ENCODE assay signal across 11 cellular contexts in the genomic region with DNA sequence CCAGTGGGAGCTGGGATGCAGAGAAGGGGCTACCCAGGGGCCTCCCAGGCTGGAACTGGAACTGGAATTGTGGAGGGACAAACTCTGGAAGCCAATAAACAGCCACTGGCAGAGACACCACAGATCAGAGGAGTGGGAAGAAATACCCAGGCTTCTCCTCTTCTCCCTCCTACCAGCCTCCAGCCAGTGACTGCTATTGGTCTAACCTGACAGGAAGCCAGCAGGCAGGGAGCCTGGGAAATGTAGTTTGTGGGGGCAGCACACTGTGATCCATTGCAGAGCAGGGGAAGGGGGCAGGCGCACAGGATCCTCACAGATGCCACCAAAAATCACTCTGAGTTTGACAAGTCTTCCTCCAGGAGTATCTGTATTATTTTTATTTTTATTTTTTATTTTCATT. TPM values are rescaled to one million over a fixed set of nuclear protein-coding genes. Genes with fewer than 3 reads are reported as not detected.
DNase-seq lines count a peak whose midpoint lies in the region; ATAC-seq and TF ChIP-seq lines count a peak whose summit lies in the region.
"Had no signal": no experiment of that assay in that cellular context is flagged by ENCODE, and none has a peak within 500 bp of the region (broad histone marks: within the 10 kb centered on the region; RNA-seq: fewer than 3 reads in every experiment).

No MANE protein-coding gene starts in this region.

- H3K4me1 ChIP-seq in A673 (ENCODE audit: insufficient read depth, low read length, poor library complexity, severe bottlenecking): peaks cover 19% of the 10 kb centered on the region
- H3K4me1 ChIP-seq: ascending aorta had no signal

- H3K9me3 Mint-ChIP-seq in effector memory CD8-positive, alpha-beta T cell: no peaks in the 10 kb centered on the region

- H3K36me3 ChIP-seq in A673 (ENCODE audit: insufficient read depth, low read length, poor library complexity, severe bottlenecking): no peaks in the 10 kb centered on the region
- H3K36me3 ChIP-seq: ascending aorta had no signal

- BruUV-seq in A673 (replicated peaks; lab: Mats Ljungman, UMichigan): no TSS peak

- H3K27me3 ChIP-seq in A673 (replicated peaks; ENCODE audit: insufficient read depth, low read depth, low read length, poor library complexity): no peaks in the 10 kb centered on the region
- H3K27me3 ChIP-seq: ascending aorta had no signal

- peaks cover 5 to 7% of the 10 kb centered on the region in 2 donors for H3K4me1 Mint-ChIP-seq in effector memory CD8-positive, alpha-beta T cell (ENCODE audit: low read depth in 2 of 2)

- no peak overlapping the region for H3K4me3 Mint-ChIP-seq in effector memory CD8-positive, alpha-beta T cell

- H3K27ac ChIP-seq in A673 (ENCODE audit: low read depth, low read length, poor library complexity, severe bottlenecking): no peak overlapping the region
- H3K27ac ChIP-seq: ascending aorta had no signal

- H3K9me3 ChIP-seq in A673 (ENCODE audit: low read depth, low read length, poor library complexity, severe bottlenecking): no peaks in the 10 kb centered on the region
- H3K9me3 ChIP-seq: ascending aorta had no signal

- CTCF ChIA-PET in A673 (lab: Charles Lee): interaction anchor here (0.6 kb wide), 1 partner anchor 10 kb away, joined by 4 read pairs; no protein-coding TSS in a partner anchor

- H3K36me3 Mint-ChIP-seq in effector memory CD8-positive, alpha-beta T cell (ENCODE audit: insufficient read depth): peaks cover 3% of the 10 kb centered on the region

- H3K4me3 ChIP-seq in A673 (ENCODE audit: low read depth, low read length, poor library complexity, severe bottlenecking): no peak overlapping the region
- H3K4me3 ChIP-seq: ascending aorta, lung had no signal

- intact Hi-C loops in A673 (cut with micrococcal nuclease; ENCODE audit: unreplicated experiment): no loop called here

- TF ChIP-seq CTCF in A673 (conservative IDR thresholded peaks at IDR 0.05; ENCODE audit: low read depth, low read length): no peak

- peaks cover 47 to 80% of the 10 kb centered on the region in 2 donors for H3K27me3 Mint-ChIP-seq in effector memory CD8-positive, alpha-beta T cell

- POLR2A ChIA-PET in A673 (lab: Charles Lee; ENCODE audit: low non-redundant PET): no interaction called here

- peak; percentile 68 for DNase-seq in A673 (ENCODE audit: low spot score)
- DNase-seq in GDM1 (lab: John Stamatoyannopoulos, UW): peak; percentile 38
- DNase-seq in NCI-H345 treated with DMSO at 0.1 percent for 48 hours (lab: John Stamatoyannopoulos, UW; ENCODE audit: unreplicated experiment): peak; percentile 12
- peak; percentile 66 for DNase-seq in ecto neural progenitor cell (ENCODE audit: low spot score)
- DNase-seq in effector memory CD8-positive, alpha-beta T cell: no peak
- DNase-seq in OCI-M2 (lab: John Stamatoyannopoulos, UW; ENCODE audit: unreplicated experiment): no peak

- H3K27ac Mint-ChIP-seq in effector memory CD8-positive, alpha-beta T cell: no peak overlapping the region

- no peak for ATAC-seq in effector memory CD8-positive, alpha-beta T cell (replicated peaks)
- ATAC-seq in HG02981 (IDR thresholded peaks at IDR 0.05; ENCODE audit: unreplicated experiment): no peak
- ATAC-seq in HG02870 (IDR thresholded peaks at IDR 0.05; ENCODE audit: unreplicated experiment): no peak

RNA-seq across cellular contexts. Expression of gene MLN, which starts 12.1 kb away (rescaled TPM):
- not detected in 2 replicates for total RNA-seq in A673 (2021)
- total RNA-seq: ascending aorta, LHCN-M2, lung had no signal

RNA-seq across cellular contexts. Expression of gene LEMD2, which starts 26.9 kb away (rescaled TPM):
- total RNA-seq in A673 (2021): 75.8 and 76.0 TPM in 2 replicates

Comparison
In these comparisons a context has a peak if more than half of its experiments do, and no peak if none do; other contexts are left out.
1. DNase-seq: peak in A673 (single experiment), GDM1 (single experiment), NCI-H345 treated with DMSO at 0.1 percent for 48 hours (single experiment) and ecto neural progenitor cell (single experiment); none in effector memory CD8-positive, alpha-beta T cell (0 of 3) and OCI-M2 (single experiment).